In the genomic region with DNA sequence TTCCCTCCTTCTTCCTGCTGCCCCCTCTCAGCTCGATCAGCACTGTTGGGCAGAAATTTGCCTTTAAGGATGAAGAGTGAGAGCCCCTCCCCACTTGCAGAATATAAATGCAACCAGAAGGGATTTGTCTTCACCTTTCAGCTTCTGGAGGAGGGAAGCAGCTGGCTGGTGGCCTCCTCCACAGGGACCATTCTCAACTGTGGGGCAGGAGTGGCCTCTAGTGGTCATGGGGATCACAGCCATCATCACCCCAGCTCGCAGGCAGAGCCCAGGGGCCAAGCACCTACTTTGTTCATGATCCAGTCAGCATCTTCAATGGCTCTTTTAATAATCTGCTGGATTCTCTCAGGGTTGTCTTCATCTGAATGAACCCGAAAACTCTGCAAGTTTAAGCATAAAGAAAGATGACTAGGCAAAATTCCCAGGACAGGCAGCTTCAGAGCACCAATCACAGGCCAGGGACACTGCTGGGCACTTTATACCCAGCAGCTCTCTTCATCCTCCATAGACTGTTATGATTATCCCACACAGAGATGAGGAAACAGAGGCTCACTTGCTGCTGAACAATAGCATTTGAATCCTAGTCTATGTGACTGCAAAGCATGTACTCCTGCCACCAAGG, we compare ENCODE assay signal across 8 cellular contexts. TPM values are rescaled to one million over a fixed set of nuclear protein-coding genes. Genes with fewer than 3 reads are reported as not detected.
DNase-seq lines count a peak whose midpoint lies in the region; ATAC-seq and TF ChIP-seq lines count a peak whose summit lies in the region.

No MANE protein-coding gene starts in this region.

- H3K4me1 Mint-ChIP-seq in activated T-cell treated with anti-CD3 and anti-CD28 coated beads, Interleukin-2, amount 50 U/mL, for 72 hours (ENCODE audit: low read depth) = peaks cover 23% of the 10 kb centered on the region
- peaks cover 5% of the 10 kb centered on the region for H3K4me1 Mint-ChIP-seq in neural crest cell

- peak; percentile 80 for TF ChIP-seq CTCF in fibroblast of mammary gland (conservative IDR thresholded peaks at IDR 0.05; ENCODE audit: control insufficient read depth, insufficient read depth, low read depth, low read length)
- TF ChIP-seq CTCF in neural crest cell (conservative IDR thresholded peaks at IDR 0.05) = peak; percentile 86

- peak; percentile 91 to 94 for ATAC-seq in activated T-cell treated with anti-CD3 and anti-CD28 coated beads, Interleukin-2, amount 50 U/mL, for 72 hours (replicated peaks in 1 of 2)

- H3K27ac Mint-ChIP-seq in activated T-cell treated with anti-CD3 and anti-CD28 coated beads, Interleukin-2, amount 50 U/mL, for 72 hours = peak overlapping the region; percentile 56
- H3K27ac Mint-ChIP-seq in neural crest cell (ENCODE audit: unreplicated experiment) = no peak overlapping the region

- H3K4me3 ChIP-seq in fibroblast of mammary gland (ENCODE audit: control insufficient read depth, low read depth, low read length) = no peak overlapping the region

- H3K27me3 Mint-ChIP-seq in activated T-cell treated with anti-CD3 and anti-CD28 coated beads, Interleukin-2, amount 50 U/mL, for 72 hours (ENCODE audit: low read depth) = no peaks in the 10 kb centered on the region
- H3K27me3 Mint-ChIP-seq in neural crest cell (ENCODE audit: low read depth) = no peaks in the 10 kb centered on the region

- DNase-seq in NCI-H146 (lab: John Stamatoyannopoulos, UW) (peak; percentile 30), NCI-H146 treated with DMSO at 0.1 percent for 48 hours (lab: John Stamatoyannopoulos, UW; ENCODE audit: unreplicated experiment) (no peak), HUDEP-2 (lab: John Stamatoyannopoulos, UW; ENCODE audit: unreplicated experiment in 76 of 76) (peak in 56 of 76 experiments; percentile 7 to 74 (median 43)), RKO (ENCODE audit: low spot score) (peak; percentile 60), fibroblast of mammary gland (ENCODE audit: low read depth) (peak; percentile 51), neural crest cell (ENCODE audit: low read depth, low spot score) (peak; percentile 77), superior temporal gyrus (ENCODE audit: extremely low spot score) (peak; percentile 89)
- peak; percentile 77 to 80 for DNase-seq in activated T-cell treated with anti-CD3 and anti-CD28 coated beads, Interleukin-2, amount 50 U/mL, for 72 hours

- H3K36me3 Mint-ChIP-seq in activated T-cell treated with anti-CD3 and anti-CD28 coated beads, Interleukin-2, amount 50 U/mL, for 72 hours (ENCODE audit: insufficient read depth in 2 of 2) = no peaks in the 10 kb centered on the region
- no peaks in the 10 kb centered on the region for H3K36me3 Mint-ChIP-seq in neural crest cell (ENCODE audit: low read depth)

- no peak overlapping the region for H3K4me3 Mint-ChIP-seq in activated T-cell treated with anti-CD3 and anti-CD28 coated beads, Interleukin-2, amount 50 U/mL, for 72 hours
- H3K4me3 Mint-ChIP-seq in neural crest cell = no peak overlapping the region

- no peaks in the 10 kb centered on the region for H3K9me3 Mint-ChIP-seq in activated T-cell treated with anti-CD3 and anti-CD28 coated beads, Interleukin-2, amount 50 U/mL, for 72 hours
- no peaks in the 10 kb centered on the region for H3K9me3 Mint-ChIP-seq in neural crest cell

RNA-seq across cellular contexts. Expression of gene LYRM9, which starts 13.1 kb away (rescaled TPM):
- total RNA-seq in activated T-cell treated with anti-CD3 and anti-CD28 coated beads, Interleukin-2, amount 50 U/mL, for 72 hours = 10 to 100 TPM; 11.1 to 11.3 TPM
- total RNA-seq in neural crest cell = 4.3 and 6.5 TPM in 2 replicates
